Comparison of ENCODE assay signal across 28 cellular contexts in genomic region chr3:72733676-72734075, GRCh38.
"Had no signal": no experiment of that assay in that cellular context is flagged by ENCODE, and none has a peak within 500 bp of the region (broad histone marks: within the 10 kb centered on the region; RNA-seq: fewer than 3 reads in every experiment).

No MANE protein-coding gene starts in this region.

- H3K4me3 ChIP-seq: colonic mucosa, coronary artery, dorsolateral prefrontal cortex, esophagus muscularis mucosa, esophagus squamous epithelium, gastrocnemius medialis, gastroesophageal sphincter, heart left ventricle, heart right ventricle had no signal

- H3K27ac ChIP-seq: colonic mucosa, coronary artery, dorsolateral prefrontal cortex, epithelial cell of prostate, esophagus muscularis mucosa, esophagus squamous epithelium, foreskin keratinocyte, gastrocnemius medialis, gastroesophageal sphincter, heart left ventricle, heart right ventricle had no signal

- H3K9me3 ChIP-seq: colonic mucosa had no signal

- H3K4me1 ChIP-seq: colonic mucosa, foreskin keratinocyte, gastrocnemius medialis had no signal

- FAIRE-seq: colon, endometrium, endothelial cell of umbilical vein, frontal cortex had no signal

- ATAC-seq: effector memory CD8-positive, alpha-beta T cell; esophagus mucosa; foreskin keratinocyte; gastrocnemius medialis; gastroesophageal sphincter; heart left ventricle; heart right ventricle had no signal

- H3K27me3 ChIP-seq: colonic mucosa, esophagus muscularis mucosa, gastroesophageal sphincter had no signal

- H3K36me3 ChIP-seq: colonic mucosa, esophagus muscularis mucosa, esophagus squamous epithelium, gastrocnemius medialis, gastroesophageal sphincter, heart left ventricle, heart right ventricle had no signal

- DNase-seq: colonic mucosa; cortex of kidney; dermis blood vessel endothelial cell; dorsolateral prefrontal cortex; effector CD4-positive, alpha-beta T cell; effector CD8-positive, alpha-beta T cell; effector memory CD4-positive, alpha-beta T cell; effector memory CD8-positive, alpha-beta T cell; endodermal cell; erythroblast; esophagus squamous epithelium; foreskin fibroblast; foreskin keratinocyte; foreskin melanocyte; gastrocnemius medialis; glutamatergic neuron; head of caudate nucleus; heart left ventricle; heart right ventricle had no signal
